In the genomic region with DNA sequence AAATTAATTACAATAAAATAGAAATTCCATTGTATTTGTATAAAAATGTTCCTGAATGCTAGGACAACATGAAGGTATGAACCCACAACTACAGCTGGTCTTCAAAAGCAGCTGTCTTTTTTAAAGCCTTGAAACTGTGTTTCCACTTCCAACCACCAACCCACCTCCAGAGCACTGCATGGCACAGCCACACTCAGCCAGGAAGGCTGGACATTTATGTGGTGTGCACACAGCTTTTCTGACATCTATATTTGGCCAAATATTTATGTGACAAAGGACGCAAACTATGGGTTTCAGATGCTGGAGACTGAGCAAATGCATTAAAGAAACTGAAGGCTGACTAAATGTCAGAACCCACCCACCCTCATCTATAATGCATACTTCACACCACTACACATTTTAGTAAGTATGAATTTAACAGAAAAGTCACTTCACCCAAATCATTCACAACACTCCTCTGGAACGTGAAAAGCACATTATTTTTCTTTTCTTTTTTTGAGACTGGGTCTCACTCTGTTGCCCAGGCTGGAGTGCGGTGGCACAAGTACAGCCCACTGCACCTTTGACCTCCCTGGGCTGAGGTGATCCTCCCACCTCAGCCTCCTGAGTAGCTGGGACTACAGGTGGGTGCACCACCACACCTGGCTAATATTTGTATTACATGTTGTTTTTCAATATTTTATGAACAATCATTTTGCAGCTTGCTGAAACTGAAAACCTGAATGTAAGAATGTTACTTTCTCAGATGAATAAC, we compare ENCODE assay signal across 22 cellular contexts. TPM values are rescaled to one million over a fixed set of nuclear protein-coding genes. Genes with fewer than 3 reads are reported as not detected.
DNase-seq lines count a peak whose midpoint lies in the region; ATAC-seq and TF ChIP-seq lines count a peak whose summit lies in the region.
"Had no signal": no experiment of that assay in that cellular context is flagged by ENCODE, and none has a peak within 500 bp of the region (broad histone marks: within the 10 kb centered on the region; RNA-seq: fewer than 3 reads in every experiment).

No MANE protein-coding gene starts in this region.

- H3K36me3 Mint-ChIP-seq in T-helper 1 cell treated with Interleukin-12 subunit alpha and Interleukin-12 subunit beta and Interleukin-4 antibody, amounts not matched to agents 30 μg/mL and 1 μg/mL, for 36 hours (ENCODE audit: low read depth): peaks cover 20% of the 10 kb centered on the region
- peaks cover 13% of the 10 kb centered on the region for H3K36me3 Mint-ChIP-seq in activated naive CD8-positive, alpha-beta T cell treated with anti-CD3 and anti-CD28 coated beads for 36 hours
- H3K36me3 Mint-ChIP-seq in neural crest cell (ENCODE audit: low read depth): peaks cover 8% of the 10 kb centered on the region

- ATAC-seq in HG02970 (IDR thresholded peaks at IDR 0.05; ENCODE audit: low FRiP score, unreplicated experiment): no peak

- H3K27me3 Mint-ChIP-seq in T-helper 1 cell treated with Interleukin-12 subunit alpha and Interleukin-12 subunit beta and Interleukin-4 antibody, amounts not matched to agents 30 μg/mL and 1 μg/mL, for 36 hours (ENCODE audit: low read depth): no peaks in the 10 kb centered on the region
- no peaks in the 10 kb centered on the region for H3K27me3 Mint-ChIP-seq in activated naive CD8-positive, alpha-beta T cell treated with anti-CD3 and anti-CD28 coated beads for 36 hours
- no peaks in the 10 kb centered on the region for H3K27me3 Mint-ChIP-seq in neural crest cell (ENCODE audit: low read depth)
- H3K27me3 Mint-ChIP-seq: activated B cell treated with CpG ODN at 0.5 μM for 24 hours; naive thymus-derived CD8-positive, alpha-beta T cell; T-cell had no signal

- no peaks in the 10 kb centered on the region for H3K9me3 Mint-ChIP-seq in T-helper 1 cell treated with Interleukin-12 subunit alpha and Interleukin-12 subunit beta and Interleukin-4 antibody, amounts not matched to agents 30 μg/mL and 1 μg/mL, for 36 hours
- no peaks in the 10 kb centered on the region for H3K9me3 Mint-ChIP-seq in activated naive CD8-positive, alpha-beta T cell treated with anti-CD3 and anti-CD28 coated beads for 36 hours
- H3K9me3 Mint-ChIP-seq in neural crest cell: no peaks in the 10 kb centered on the region
- H3K9me3 Mint-ChIP-seq: activated B cell treated with CpG ODN at 0.5 μM for 24 hours; naive thymus-derived CD8-positive, alpha-beta T cell; T-cell had no signal

- H3K27ac Mint-ChIP-seq in T-helper 1 cell treated with Interleukin-12 subunit alpha and Interleukin-12 subunit beta and Interleukin-4 antibody, amounts not matched to agents 30 μg/mL and 1 μg/mL, for 36 hours: peak overlapping the region; percentile 19
- H3K27ac Mint-ChIP-seq in activated naive CD8-positive, alpha-beta T cell treated with anti-CD3 and anti-CD28 coated beads for 36 hours: peak overlapping the region; percentile 3
- no peak overlapping the region for H3K27ac Mint-ChIP-seq in neural crest cell (ENCODE audit: unreplicated experiment)
- H3K27ac Mint-ChIP-seq: activated B cell treated with CpG ODN at 0.5 μM for 24 hours had no signal

- peaks cover 42% of the 10 kb centered on the region for H3K4me1 Mint-ChIP-seq in T-helper 1 cell treated with Interleukin-12 subunit alpha and Interleukin-12 subunit beta and Interleukin-4 antibody, amounts not matched to agents 30 μg/mL and 1 μg/mL, for 36 hours (ENCODE audit: low read depth)
- peaks cover 41% of the 10 kb centered on the region for H3K4me1 Mint-ChIP-seq in activated naive CD8-positive, alpha-beta T cell treated with anti-CD3 and anti-CD28 coated beads for 36 hours
- peaks cover 16% of the 10 kb centered on the region for H3K4me1 Mint-ChIP-seq in neural crest cell

- TF ChIP-seq CTCF in GM12872 (IDR thresholded peaks at IDR 0.05; ENCODE audit: insufficient read depth, low read depth, low read length) (0 out of 3 replicates have a peak, but pooled peaks have one; percentile 6), neural crest cell (conservative IDR thresholded peaks at IDR 0.05) (no peak)

- no peak overlapping the region for H3K4me3 Mint-ChIP-seq in T-helper 1 cell treated with Interleukin-12 subunit alpha and Interleukin-12 subunit beta and Interleukin-4 antibody, amounts not matched to agents 30 μg/mL and 1 μg/mL, for 36 hours
- H3K4me3 Mint-ChIP-seq in activated naive CD8-positive, alpha-beta T cell treated with anti-CD3 and anti-CD28 coated beads for 36 hours: no peak overlapping the region
- H3K4me3 Mint-ChIP-seq in neural crest cell: peak overlapping the region; percentile 2
- H3K4me3 Mint-ChIP-seq: activated B cell treated with CpG ODN at 0.5 μM for 24 hours, T-cell had no signal

- DNase-seq in T-helper 1 cell (no peak), neural crest cell (ENCODE audit: low read depth, low spot score) (no peak), NCI-H2081 (lab: John Stamatoyannopoulos, UW) (no peak), COR-L47 (lab: John Stamatoyannopoulos, UW) (no peak)
- no peak for DNase-seq in activated naive CD8-positive, alpha-beta T cell treated with anti-CD3 and anti-CD28 coated beads for 36 hours
- DNase-seq: 8988T; activated B cell treated with CpG ODN at 0.5 μM for 24 hours; activated CD8-positive, alpha-beta memory T cell treated with anti-CD3 and anti-CD28 coated beads, Interleukin-2, amount 50 U/mL, for 48 hours; amniotic stem cell; central memory CD4-positive, alpha-beta T cell; H7; heart left ventricle; lower lobe of right lung; naive thymus-derived CD8-positive, alpha-beta T cell; NCI-H146; NCI-H446 treated with DMSO at 0.1 percent for 48 hours; stimulated activated naive CD4-positive, alpha-beta T cell; T-cell; tibial artery had no signal

RNA-seq across cellular contexts. Expression of gene KDELR2, which starts 8.3 kb away (rescaled TPM):
- 10 to 100 TPM; 63.0 to 67.3 TPM for total RNA-seq in activated naive CD8-positive, alpha-beta T cell treated with anti-CD3 and anti-CD28 coated beads for 36 hours
- 100 and 108 TPM in 2 replicates for total RNA-seq in neural crest cell

RNA-seq across cellular contexts. Expression of gene DAGLB, which starts 27.9 kb away (rescaled TPM):
- 10 to 100 TPM; 15.7 to 17.1 TPM for total RNA-seq in activated naive CD8-positive, alpha-beta T cell treated with anti-CD3 and anti-CD28 coated beads for 36 hours
- 33.0 and 36.0 TPM in 2 replicates for total RNA-seq in neural crest cell
